Comparison of ENCODE assay signal across 8 cellular contexts in genomic region chr7:72829964-72830354, GRCh38. TPM values are rescaled to one million over a fixed set of nuclear protein-coding genes. Genes with fewer than 3 reads are reported as not detected.
DNase-seq lines count a peak whose midpoint lies in the region; ATAC-seq and TF ChIP-seq lines count a peak whose summit lies in the region.
"Not testable (repeated sequence)": the region's sequence is repeated elsewhere in the genome, so short reads cannot be mapped to it uniquely, and the experiment has no call there.

No MANE protein-coding gene starts in this region.

- H3K4me3 ChIP-seq in esophagus squamous epithelium = peak overlapping the region; percentile 64 to 91 (median 82)
- peak overlapping the region; percentile 78 for H3K4me3 ChIP-seq in mononuclear cell (ENCODE audit: low read length)

- H3K27ac ChIP-seq in esophagus squamous epithelium = peak overlapping the region; percentile 96 to 99 (median 98)

- DNase-seq in DMS114 treated with DMSO at 0.1 percent for 48 hours (lab: John Stamatoyannopoulos, UW; ENCODE audit: unreplicated experiment) = peak; percentile 42
- DNase-seq in Kasumi-1 (lab: John Stamatoyannopoulos, UW) = peak; percentile 53 to 58
- peak; percentile 21 for DNase-seq in SIG-M5 (lab: John Stamatoyannopoulos, UW)
- peak; percentile 36 for DNase-seq in activated T-helper 2 cell treated with anti-CD3 and anti-CD28 coated beads, Interferon-gamma antibody, Interleukin-2, Interleukin-4, amounts not matched to agents 10 μg/mL and 5 μg/mL and 100 μg/mL, durations not matched to agents 14 hours and 24 hours and 36 hours (ENCODE audit: low spot score)
- DNase-seq in esophagus squamous epithelium (lab: John Stamatoyannopoulos, UW) = not testable (repeated sequence)
- peak; percentile 6 to 14 for DNase-seq in stimulated activated CD8-positive, alpha-beta memory T cell treated with anti-CD3 and anti-CD28 coated beads, Interleukin-4, amount 100 ng/mL, for 4 hours (ENCODE audit: low read depth in 2 of 2, low spot score in 1 of 2)

- 0% methylated on average over 3 to 8 of the region's 8 CpGs for WGBS in esophagus squamous epithelium, 2 donors

- H3K4me1 Mint-ChIP-seq in activated T-helper 2 cell treated with anti-CD3 and anti-CD28 coated beads, Interferon-gamma antibody, Interleukin-2, Interleukin-4, amounts not matched to agents 10 μg/mL and 5 μg/mL and 100 μg/mL, durations not matched to agents 14 hours and 24 hours and 36 hours (ENCODE audit: low read depth) = peaks cover 20% of the 10 kb centered on the region

- peak overlapping the region; percentile 95 for H3K27ac Mint-ChIP-seq in activated T-helper 2 cell treated with anti-CD3 and anti-CD28 coated beads, Interferon-gamma antibody, Interleukin-2, Interleukin-4, amounts not matched to agents 10 μg/mL and 5 μg/mL and 100 μg/mL, durations not matched to agents 14 hours and 24 hours and 36 hours

- peak in 3 of 6 experiments; percentile 13 to 35 (median 20) for TF ChIP-seq CTCF in esophagus squamous epithelium (IDR thresholded peaks at IDR 0.05)

- not testable (repeated sequence) for H3K9me3 Mint-ChIP-seq in activated T-helper 2 cell treated with anti-CD3 and anti-CD28 coated beads, Interferon-gamma antibody, Interleukin-2, Interleukin-4, amounts not matched to agents 10 μg/mL and 5 μg/mL and 100 μg/mL, durations not matched to agents 14 hours and 24 hours and 36 hours

- TF ChIP-seq POLR2A in esophagus squamous epithelium (IDR thresholded peaks at IDR 0.05) = peak in 2 of 4 donors; percentile 32 to 69

- not testable (repeated sequence) for H3K9me3 ChIP-seq in esophagus squamous epithelium; mononuclear cell (ENCODE audit: low read depth, low read length)

- peaks cover 0 to 38% (median 23%) of the 10 kb centered on the region in 3 donors for H3K36me3 ChIP-seq in esophagus squamous epithelium

- peak; percentile 26 for ATAC-seq in GM21619 (IDR thresholded peaks at IDR 0.05; ENCODE audit: unreplicated experiment)

- H3K4me3 Mint-ChIP-seq in activated T-helper 2 cell treated with anti-CD3 and anti-CD28 coated beads, Interferon-gamma antibody, Interleukin-2, Interleukin-4, amounts not matched to agents 10 μg/mL and 5 μg/mL and 100 μg/mL, durations not matched to agents 14 hours and 24 hours and 36 hours (ENCODE audit: low read depth) = peak overlapping the region; percentile 99

- not testable (repeated sequence) for H3K27me3 ChIP-seq in esophagus squamous epithelium; mononuclear cell (ENCODE audit: insufficient read depth, low read length)

- H3K36me3 Mint-ChIP-seq in activated T-helper 2 cell treated with anti-CD3 and anti-CD28 coated beads, Interferon-gamma antibody, Interleukin-2, Interleukin-4, amounts not matched to agents 10 μg/mL and 5 μg/mL and 100 μg/mL, durations not matched to agents 14 hours and 24 hours and 36 hours (ENCODE audit: low read depth) = peaks cover 40% of the 10 kb centered on the region

- peaks cover 0 to 43% (median 14%) of the 10 kb centered on the region in 3 donors for H3K4me1 ChIP-seq in esophagus squamous epithelium
- H3K4me1 ChIP-seq in mononuclear cell (ENCODE audit: insufficient read depth, low read length) = peaks cover 20% of the 10 kb centered on the region

- H3K27me3 Mint-ChIP-seq in activated T-helper 2 cell treated with anti-CD3 and anti-CD28 coated beads, Interferon-gamma antibody, Interleukin-2, Interleukin-4, amounts not matched to agents 10 μg/mL and 5 μg/mL and 100 μg/mL, durations not matched to agents 14 hours and 24 hours and 36 hours (ENCODE audit: low read depth) = not testable (repeated sequence)

- intact Hi-C loops in activated T-helper 2 cell treated with anti-CD3 and anti-CD28 coated beads, Interferon-gamma antibody, Interleukin-2, Interleukin-4, amounts not matched to agents 10 μg/mL and 5 μg/mL and 100 μg/mL, durations not matched to agents 14 hours and 24 hours and 36 hours (cut with micrococcal nuclease) = loop anchor here (5.0 kb wide), 1 partner anchor 92 kb away; no protein-coding TSS in a partner anchor
- intact Hi-C loops in esophagus squamous epithelium (cut with DNase I) = not testable (repeated sequence)

RNA-seq across cellular contexts. Expression of gene TYW1B, which starts 2.0 kb away (rescaled TPM):
- total RNA-seq in activated T-helper 2 cell treated with anti-CD3 and anti-CD28 coated beads, Interferon-gamma antibody, Interleukin-2, Interleukin-4, amounts not matched to agents 10 μg/mL and 5 μg/mL and 100 μg/mL, durations not matched to agents 14 hours and 24 hours and 36 hours = 3.6 and 4.5 TPM in 2 replicates
- total RNA-seq in esophagus squamous epithelium (1 to 10 TPM; 2.0 to 5.1 (median 2.5) TPM), mononuclear cell (3.3 TPM)
